17 cellular contexts compared by ENCODE assay signal in genomic region chr18:28078849-28079248, GRCh38.
A peak's percentile ranks its signal among the peaks of the same experiment; 100 is the strongest.
DNase-seq lines count a peak whose midpoint lies in the region; ATAC-seq, FAIRE-seq and TF ChIP-seq lines count a peak whose summit lies in the region.
"Had no signal": no experiment of that assay in that cellular context is flagged by ENCODE, and none has a peak within 500 bp of the region (broad histone marks: within the 10 kb centered on the region; RNA-seq: fewer than 3 reads in every experiment).

No MANE protein-coding gene starts in this region.

- CTCF ChIA-PET in Caco-2 (lab: Charles Lee) = no interaction called here

- H3K4me1 Mint-ChIP-seq in Caco-2 (ENCODE audit: low read depth, unreplicated experiment) = peaks cover 5% of the 10 kb centered on the region
- peaks cover 94% of the 10 kb centered on the region for H3K4me1 Mint-ChIP-seq in HFFc6 (ENCODE audit: low read depth)
- H3K4me1 Mint-ChIP-seq in astrocyte (ENCODE audit: low read depth, unreplicated experiment) = peaks cover 73% of the 10 kb centered on the region
- peaks cover 35% of the 10 kb centered on the region for H3K4me1 Mint-ChIP-seq in mesothelial cell of epicardium
- H3K4me1 Mint-ChIP-seq in effector memory CD8-positive, alpha-beta T cell (ENCODE audit: low read depth in 2 of 2) = no peaks in the 10 kb centered on the region

- H3K9me3 Mint-ChIP-seq in Caco-2 (ENCODE audit: unreplicated experiment) = no peaks in the 10 kb centered on the region
- no peaks in the 10 kb centered on the region for H3K9me3 Mint-ChIP-seq in HFFc6
- H3K9me3 Mint-ChIP-seq in astrocyte (ENCODE audit: unreplicated experiment) = no peaks in the 10 kb centered on the region
- no peaks in the 10 kb centered on the region for H3K9me3 Mint-ChIP-seq in mesothelial cell of epicardium
- no peaks in the 10 kb centered on the region for H3K9me3 Mint-ChIP-seq in effector memory CD8-positive, alpha-beta T cell
- H3K9me3 Mint-ChIP-seq: CD14-positive monocyte had no signal

- DNase-seq in Caco-2 (peak in 1 of 2 experiments; percentile 15), HFFc6 (peak; percentile 33), astrocyte (ENCODE audit: low read depth) (peak; percentile 84), mesothelial cell of epicardium (ENCODE audit: low spot score in 2 of 2, unreplicated experiment in 2 of 2) (no peak), frontal cortex (ENCODE audit: low spot score in 2 of 2) (no peak), DMS114 treated with DMSO at 0.1 percent for 48 hours (lab: John Stamatoyannopoulos, UW; ENCODE audit: unreplicated experiment) (no peak)
- no peak for DNase-seq in effector memory CD8-positive, alpha-beta T cell
- DNase-seq: AML-193, NCI-H1048, NCI-H146, NCI-H2081, NCI-H510A treated with DMSO at 0.1 percent for 48 hours had no signal

- FAIRE-seq in astrocyte (lab: Jason Lieb, UNC) (peak; percentile 82), frontal cortex (lab: Jason Lieb, UNC) (no peak)
- FAIRE-seq: H1 had no signal

- H2AFZ ChIP-seq in astrocyte (ENCODE audit: low read depth, low read length) = no peak overlapping the region

- H3K4me1 ChIP-seq in Caco-2 (peaks cover 9% of the 10 kb centered on the region; the same call in 1 of the 2 replicates), astrocyte (ENCODE audit: insufficient read depth, low read length) (peaks cover 31% of the 10 kb centered on the region)

- H3K27me3 Mint-ChIP-seq in Caco-2 (ENCODE audit: insufficient read depth, unreplicated experiment) (no peaks in the 10 kb centered on the region), HFFc6 (ENCODE audit: insufficient read depth) (no peaks in the 10 kb centered on the region; the same call in 1 of the 2 replicates), astrocyte (ENCODE audit: low read depth, unreplicated experiment) (no peaks in the 10 kb centered on the region), mesothelial cell of epicardium (ENCODE audit: low read depth) (peaks cover 1% of the 10 kb centered on the region)
- H3K27me3 Mint-ChIP-seq in effector memory CD8-positive, alpha-beta T cell = no peaks in the 10 kb centered on the region

- H3K4me3 Mint-ChIP-seq in Caco-2 (ENCODE audit: unreplicated experiment) = peak overlapping the region; percentile 8
- peak overlapping the region; percentile 17 for H3K4me3 Mint-ChIP-seq in HFFc6
- no peak overlapping the region for H3K4me3 Mint-ChIP-seq in astrocyte (ENCODE audit: unreplicated experiment)
- no peak overlapping the region for H3K4me3 Mint-ChIP-seq in mesothelial cell of epicardium
- no peak overlapping the region for H3K4me3 Mint-ChIP-seq in effector memory CD8-positive, alpha-beta T cell
- H3K4me3 Mint-ChIP-seq: CD14-positive monocyte had no signal

- BruUV-seq in Caco-2 (replicated peaks; lab: Mats Ljungman, UMichigan) = no TSS peak

- H3K36me3 Mint-ChIP-seq in Caco-2 (ENCODE audit: insufficient read depth, unreplicated experiment) = no peaks in the 10 kb centered on the region
- peaks cover 12% of the 10 kb centered on the region for H3K36me3 Mint-ChIP-seq in HFFc6 (ENCODE audit: low read depth)
- peaks cover 2% of the 10 kb centered on the region for H3K36me3 Mint-ChIP-seq in astrocyte (ENCODE audit: low read depth, unreplicated experiment)
- H3K36me3 Mint-ChIP-seq in mesothelial cell of epicardium = no peaks in the 10 kb centered on the region
- H3K36me3 Mint-ChIP-seq in effector memory CD8-positive, alpha-beta T cell (ENCODE audit: insufficient read depth) = no peaks in the 10 kb centered on the region
- H3K36me3 Mint-ChIP-seq: CD14-positive monocyte had no signal

- H3K27me3 ChIP-seq in Caco-2 (replicated peaks; ENCODE audit: control insufficient read depth, insufficient read depth, low read length) (no peaks in the 10 kb centered on the region), astrocyte (ENCODE audit: insufficient read depth, low read length) (no peaks in the 10 kb centered on the region)

- no peak for ATAC-seq in GM21515 (IDR thresholded peaks at IDR 0.05; ENCODE audit: unreplicated experiment)
- ATAC-seq in effector memory CD8-positive, alpha-beta T cell (replicated peaks) = no peak
- ATAC-seq: Panc1, Right ventricle myocardium inferior had no signal

- H3K27ac Mint-ChIP-seq in Caco-2 (ENCODE audit: unreplicated experiment) = peak overlapping the region; percentile 5
- H3K27ac Mint-ChIP-seq in HFFc6 = peak overlapping the region; percentile 58
- H3K27ac Mint-ChIP-seq in astrocyte (ENCODE audit: unreplicated experiment) = no peak overlapping the region
- peak overlapping the region; percentile 15 for H3K27ac Mint-ChIP-seq in mesothelial cell of epicardium
- H3K27ac Mint-ChIP-seq in effector memory CD8-positive, alpha-beta T cell = no peak overlapping the region
- H3K27ac Mint-ChIP-seq: CD14-positive monocyte had no signal

- H3K36me3 ChIP-seq in Caco-2 (ENCODE audit: control insufficient read depth, insufficient read depth, low read length) (no peaks in the 10 kb centered on the region), astrocyte (ENCODE audit: insufficient read depth, low read length) (no peaks in the 10 kb centered on the region)

- H3K79me2 ChIP-seq in astrocyte (ENCODE audit: insufficient read depth, low read length) = peaks cover 98% of the 10 kb centered on the region

- TF ChIP-seq CTCF in Caco-2 (IDR thresholded peaks at IDR 0.05; ENCODE audit: insufficient read depth in 1 of 2, low read depth in 1 of 2, low read length in 1 of 2, severe bottlenecking in 1 of 2, unreplicated experiment in 1 of 2) (no peak), HFFc6 (IDR thresholded peaks at IDR 0.05) (no peak), astrocyte (IDR thresholded peaks at IDR 0.05; ENCODE audit: insufficient read depth, low read depth, low read length) (no peak), mesothelial cell of epicardium (IDR thresholded peaks at IDR 0.05; ENCODE audit: unreplicated experiment) (no peak)

- no peaks in the 10 kb centered on the region for H3K9me3 ChIP-seq in Caco-2
- H3K9me3 ChIP-seq in astrocyte (ENCODE audit: insufficient read depth, low read depth, low read length) = no peaks in the 10 kb centered on the region

- peak overlapping the region; percentile 34 for H3K4me2 ChIP-seq in astrocyte (ENCODE audit: low read length)

- POLR2A ChIA-PET in Caco-2 (lab: Charles Lee) = no interaction called here

- peaks cover 8% of the 10 kb centered on the region for H4K20me1 ChIP-seq in astrocyte (ENCODE audit: insufficient read depth, low read length)

- H3K27ac ChIP-seq in astrocyte (ENCODE audit: low read depth, low read length) = peak overlapping the region; percentile 30

- H3K9ac ChIP-seq in astrocyte (ENCODE audit: low read length) = peak overlapping the region; percentile 35

- intact Hi-C loops in Caco-2 (cut with micrococcal nuclease; ENCODE audit: unreplicated experiment) = loop anchor here (1.0 to 5.0 kb wide), 5 partner anchors 14 to 232 kb away; no protein-coding TSS in a partner anchor

- no peak overlapping the region for H3K4me3 ChIP-seq in Caco-2 (ENCODE audit: low read depth, low read length)
- no peak overlapping the region for H3K4me3 ChIP-seq in astrocyte (ENCODE audit: insufficient read depth, low read depth, low read length)

Comparison
In these comparisons a context has a peak if more than half of its experiments do, and no peak if none do; other contexts are left out.
1. DNase-seq: peak in HFFc6 (single experiment) and astrocyte (single experiment); none in mesothelial cell of epicardium (0 of 2), frontal cortex (0 of 2), effector memory CD8-positive, alpha-beta T cell (0 of 3) and DMS114 treated with DMSO at 0.1 percent for 48 hours (single experiment).
2. H3K27ac Mint-ChIP-seq: peak in Caco-2 (single experiment), HFFc6 (single experiment) and mesothelial cell of epicardium (single experiment); none in astrocyte (single experiment) and effector memory CD8-positive, alpha-beta T cell (0 of 2).
3. H3K4me3 Mint-ChIP-seq: peak in Caco-2 (single experiment) and HFFc6 (single experiment); none in astrocyte (single experiment), mesothelial cell of epicardium (single experiment) and effector memory CD8-positive, alpha-beta T cell (0 of 2).